In the genomic region with DNA sequence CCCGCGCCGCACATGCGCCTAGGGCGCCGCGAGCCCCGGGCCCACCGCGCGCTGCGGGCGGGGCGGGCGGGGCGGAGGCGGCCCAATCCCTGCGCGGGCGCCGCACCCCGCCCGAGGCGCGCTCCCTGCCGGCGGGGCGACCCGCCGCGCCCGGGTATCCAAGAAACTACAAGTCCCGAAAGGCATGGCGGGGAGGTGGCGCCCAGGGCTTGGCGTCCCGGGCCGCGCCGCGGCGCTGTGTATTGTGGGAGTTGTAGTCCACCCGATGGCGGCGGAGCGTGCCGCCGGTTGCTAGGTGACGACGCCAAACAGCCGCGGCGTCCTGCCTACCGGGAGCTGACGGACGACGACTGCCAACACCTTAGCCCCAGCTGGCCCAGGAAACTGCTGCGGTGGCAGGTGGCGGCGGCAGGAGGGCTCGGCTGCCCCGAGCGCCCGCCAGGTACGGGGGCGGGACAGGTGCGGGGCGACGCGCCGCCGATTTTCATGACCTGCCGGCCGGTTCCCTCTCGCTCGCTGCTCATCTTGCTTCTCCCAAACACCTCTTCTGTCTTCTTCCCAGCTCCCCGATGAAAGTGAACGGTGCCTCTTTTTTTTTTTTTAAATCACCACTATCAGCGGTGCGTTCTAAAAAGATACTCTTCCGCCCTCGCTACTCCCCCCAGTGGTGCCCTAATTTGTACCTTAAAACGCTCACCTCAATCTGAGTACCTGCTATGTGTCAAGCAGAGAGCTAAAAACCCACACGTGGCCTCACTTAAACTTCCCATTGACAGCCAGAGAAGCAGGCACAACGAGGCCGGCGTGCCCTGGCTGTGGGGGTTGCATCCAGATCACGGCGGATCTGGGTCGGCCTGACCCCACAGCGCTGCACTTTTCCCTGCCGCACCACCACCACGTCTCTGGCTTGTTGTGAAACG, we compare ENCODE assay signal across 8 cellular contexts. TPM values are rescaled to one million over a fixed set of nuclear protein-coding genes. Genes with fewer than 3 reads are reported as not detected.
DNase-seq lines count a peak whose midpoint lies in the region; ATAC-seq and TF ChIP-seq lines count a peak whose summit lies in the region.

TSS of gene CFAP99 (plus strand) at position 304 of the 920 bp plus-strand sequence.

- peaks cover 0 to 4% (median 0%) of the 10 kb centered on the region in 45 donors for H3K27me3 ChIP-seq in dorsolateral prefrontal cortex

- H3K4me3 ChIP-seq in dorsolateral prefrontal cortex (peak within 1 kb of the TSS; percentile 54 to 95 (median 77)), lower leg skin (ENCODE audit: low read depth, poor library complexity, severe bottlenecking) (peak within 1 kb of the TSS; percentile 44)

- TF ChIP-seq CTCF in CD14-positive monocyte (IDR thresholded peaks at IDR 0.05) (no peak), dorsolateral prefrontal cortex (IDR thresholded peaks at IDR 0.05 in 54 of 56, conservative IDR thresholded peaks at IDR 0.05 in 2 of 56; ENCODE audit: low read depth in 1 of 56, partially characterized antibody in 56 of 56) (peak in 44 of 56 donors; percentile 5 to 64 (median 39)), lower leg skin (IDR thresholded peaks at IDR 0.05) (no peak)

- H3K4me1 Mint-ChIP-seq in CD14-positive monocyte: peaks cover 44% of the 10 kb centered on the region

- H3K36me3 Mint-ChIP-seq in CD14-positive monocyte: peaks cover 8 to 18% of the 10 kb centered on the region in 2 donors

- DNase-seq in CD14-positive monocyte (ENCODE audit: low spot score): peak; percentile 98
- DNase-seq in NCI-H774 (lab: John Stamatoyannopoulos, UW): peak; percentile 87
- peak; percentile 98 for DNase-seq in activated CD4-positive, alpha-beta T cell treated with anti-CD3 and anti-CD28 coated beads, Interleukin-2, amount 50 U/mL, for 48 hours
- peak; percentile 95 to 99 (median 97) for DNase-seq in dorsolateral prefrontal cortex
- DNase-seq in lower leg skin (ENCODE audit: low spot score in 2 of 2): peak; percentile 95 to 99
- peak; percentile 98 for DNase-seq in stimulated activated CD4-positive, alpha-beta T cell treated with anti-CD3 and anti-CD28 coated beads, Interleukin-4, amount 100 ng/mL, for 24 hours

- peaks cover 0 to 13% (median 3%) of the 10 kb centered on the region in 7 donors for H3K9me3 Mint-ChIP-seq in CD14-positive monocyte

- no peak for TF ChIP-seq POLR2A in lower leg skin (IDR thresholded peaks at IDR 0.05)

- intact Hi-C loops in CD14-positive monocyte (cut with micrococcal nuclease): loop anchor here (2.0 to 5.0 kb wide), 5 partner anchors 50 to 543 kb away; partner anchors contain the start of genes FAM193A (in 1 of the 2), GRK4 (in 1 of the 2), MXD4 (in 1 of the 2) and NOP14 (in 1 of the 2)
- intact Hi-C loops in dorsolateral prefrontal cortex (cut with DNase I): loop anchor here (1.0 to 10.0 kb wide), 8 partner anchors 48 to 564 kb away; partner anchors contain the start of genes GRK4 (in 2 of the 2), NOP14 (in 2 of the 2), FAM193A (in 1 of the 2) and HAUS3 (in 1 of the 2)
- intact Hi-C loops in lower leg skin (cut with DNase I; ENCODE audit: low total_unique reads): no loop called here

- 2% methylated on average over 37 to 53 of the region's 94 CpGs for WGBS in lower leg skin, 2 donors

- peak within 1 kb of the TSS; percentile 75 to 97 (median 90) for H3K27ac Mint-ChIP-seq in CD14-positive monocyte

- H3K27me3 Mint-ChIP-seq in CD14-positive monocyte (ENCODE audit: low read depth in 3 of 3): peaks cover 46 to 55% (median 50%) of the 10 kb centered on the region in 3 donors

- peak within 1 kb of the TSS in 48 of 59 donors; percentile 12 to 92 (median 72) for H3K27ac ChIP-seq in dorsolateral prefrontal cortex

- ATAC-seq in GM19438 (IDR thresholded peaks at IDR 0.05; ENCODE audit: low read depth, unreplicated experiment) (peak; percentile 91), HG03565 (IDR thresholded peaks at IDR 0.05; ENCODE audit: unreplicated experiment) (peak; percentile 90)

- peak within 1 kb of the TSS; percentile 91 to 95 for H3K4me3 Mint-ChIP-seq in CD14-positive monocyte

RNA-seq across cellular contexts. Expression of gene CFAP99, which starts in this region (rescaled TPM):
- polyA plus RNA-seq in CD14-positive monocyte: under 1 TPM in 1 of 2 donors, not detected in 1; 0.15 TPM
- total RNA-seq in dorsolateral prefrontal cortex: 1 to 10 TPM in 90 of 120 experiments, under 1 TPM in 30; 0.28 to 3.7 (median 1.4) TPM
- total RNA-seq in lower leg skin: not detected

Comparison
In these comparisons a context has a peak if more than half of its experiments do, and no peak if none do; other contexts are left out.
1. Peak in every context shown above with its lines: DNase-seq, ATAC-seq, H3K4me3 ChIP-seq and H3K27ac ChIP-seq.
2. Peak in DNase-seq in CD14-positive monocyte; RNA of the gene not detected or under 1 TPM.
3. Peak in DNase-seq and H3K4me3 ChIP-seq in lower leg skin; RNA of the gene not detected or under 1 TPM.
4. CTCF ChIP-seq: peak in dorsolateral prefrontal cortex (44 of 56); none in CD14-positive monocyte (single experiment) and lower leg skin (0 of 3).